In genomic region chr11:88313441-88313840, GRCh38 we compare ENCODE assay signal across 27 cellular contexts. TPM values are rescaled to one million over a fixed set of nuclear protein-coding genes. Genes with fewer than 3 reads are reported as not detected.
DNase-seq lines count a peak whose midpoint lies in the region; ATAC-seq, FAIRE-seq and TF ChIP-seq lines count a peak whose summit lies in the region.
"Had no signal": no experiment of that assay in that cellular context is flagged by ENCODE, and none has a peak within 500 bp of the region (broad histone marks: within the 10 kb centered on the region; RNA-seq: fewer than 3 reads in every experiment).

No MANE protein-coding gene starts in this region.

- H3K27ac ChIP-seq in HUES48 (ENCODE audit: low read depth, low read length), result peak overlapping the region; percentile 18
- H3K27ac ChIP-seq: A549, body of pancreas, thoracic aorta, uterus had no signal

- H3K9me3 ChIP-seq in HUES48 (ENCODE audit: control insufficient read depth, insufficient read depth, low read length), result no peaks in the 10 kb centered on the region
- H3K9me3 ChIP-seq: A549, BE2C, body of pancreas, thoracic aorta, uterus had no signal

- H3K36me3 ChIP-seq in HUES48 (ENCODE audit: control insufficient read depth, insufficient read depth, low read length), result peaks cover 66% of the 10 kb centered on the region
- no peaks in the 10 kb centered on the region for H3K36me3 ChIP-seq in bronchial epithelial cell (ENCODE audit: control insufficient read depth, insufficient read depth, low read length)
- H3K36me3 ChIP-seq: thoracic aorta, uterus had no signal

- H3K27me3 ChIP-seq in HUES48 (ENCODE audit: control insufficient read depth, insufficient read depth, low read length) (no peaks in the 10 kb centered on the region), bronchial epithelial cell (ENCODE audit: control insufficient read depth, insufficient read depth, low read length) (no peaks in the 10 kb centered on the region)
- H3K27me3 ChIP-seq: BE2C, body of pancreas, uterus had no signal

- H3K4me3 ChIP-seq in HUES48 (ENCODE audit: low read depth, low read length) (no peak overlapping the region), bronchial epithelial cell (ENCODE audit: low read depth, low read length) (no peak overlapping the region), foreskin fibroblast (ENCODE audit: low read depth in 1 of 2, low read length in 2 of 2) (no peak overlapping the region)
- H3K4me3 ChIP-seq: A549, body of pancreas, GM12878, K562, thoracic aorta, uterus had no signal

- no peak for TF ChIP-seq CTCF in bronchial epithelial cell (IDR thresholded peaks at IDR 0.05; ENCODE audit: insufficient read depth, low read length, severe bottlenecking)
- TF ChIP-seq CTCF in foreskin fibroblast (IDR thresholded peaks at IDR 0.05; ENCODE audit: low read depth, low read length), result no peak

- DNase-seq in Ammon's horn (ENCODE audit: low spot score) (peak; percentile 25), bronchial epithelial cell (ENCODE audit: low read depth) (peak; percentile 62), foreskin fibroblast (peak; percentile 46 to 71), sciatic nerve (ENCODE audit: low spot score) (no peak), amygdala (lab: John Stamatoyannopoulos, UW) (no peak)
- no peak for DNase-seq in effector CD4-positive, alpha-beta T cell
- DNase-seq: activated CD4-positive, alpha-beta T cell treated with anti-CD3 and anti-CD28 coated beads, Interleukin-2, amount 50 U/mL, for 48 hours; activated CD4-positive, CD25-positive, alpha-beta regulatory T cell; BE2C; body of pancreas; DMS79; MM.1S; naive thymus-derived CD4-positive, alpha-beta T cell; NCI-H1417; NCI-H2081; NCI-H226; NCI-H82; stimulated activated naive CD8-positive, alpha-beta T cell treated with anti-CD3 and anti-CD28 coated beads, Interleukin-15, Interleukin-2, amounts not matched to agents 100 U/mL and 50 U/mL, for 24 hours; uterus had no signal

- no peak overlapping the region for H3K9ac ChIP-seq in HUES48 (ENCODE audit: low read depth, low read length)

- H3K4me1 ChIP-seq in HUES48 (ENCODE audit: control insufficient read depth, insufficient read depth, low read length), result peaks cover 64% of the 10 kb centered on the region
- H3K4me1 ChIP-seq: A549, BE2C, uterus had no signal

- intact Hi-C loops in sciatic nerve (cut with DNase I), result no loop called here

- no peak for ATAC-seq in sciatic nerve
- ATAC-seq in HG03045 (IDR thresholded peaks at IDR 0.05; ENCODE audit: unreplicated experiment), result no peak
- ATAC-seq: A549; body of pancreas; GM12878; naive thymus-derived CD4-positive, alpha-beta T cell; Right ventricle myocardium inferior; stimulated activated naive CD8-positive, alpha-beta T cell treated with anti-CD3 and anti-CD28 coated beads, Interleukin-15, Interleukin-2, amounts not matched to agents 100 U/mL and 50 U/mL, for 24 hours had no signal

- no peak for FAIRE-seq in bronchial epithelial cell (lab: Jason Lieb, UNC)
- FAIRE-seq: A549, colon, GM12878, K562 had no signal

RNA-seq across cellular contexts. Expression of gene CTSC, which starts 24.1 kb away (rescaled TPM):
- total RNA-seq in bronchial epithelial cell, result 72.1 and 80.8 TPM in 2 replicates
- total RNA-seq in sciatic nerve, result 85.2 TPM

Comparison
In these comparisons a context has a peak if more than half of its experiments do, and no peak if none do; other contexts are left out.
1. DNase-seq: peak in Ammon's horn (single experiment), bronchial epithelial cell (single experiment) and foreskin fibroblast (2 of 2); none in sciatic nerve (single experiment), amygdala (0 of 56) and effector CD4-positive, alpha-beta T cell (single experiment).